Comparison of ENCODE assay signal across 1 cellular context in the genomic region with DNA sequence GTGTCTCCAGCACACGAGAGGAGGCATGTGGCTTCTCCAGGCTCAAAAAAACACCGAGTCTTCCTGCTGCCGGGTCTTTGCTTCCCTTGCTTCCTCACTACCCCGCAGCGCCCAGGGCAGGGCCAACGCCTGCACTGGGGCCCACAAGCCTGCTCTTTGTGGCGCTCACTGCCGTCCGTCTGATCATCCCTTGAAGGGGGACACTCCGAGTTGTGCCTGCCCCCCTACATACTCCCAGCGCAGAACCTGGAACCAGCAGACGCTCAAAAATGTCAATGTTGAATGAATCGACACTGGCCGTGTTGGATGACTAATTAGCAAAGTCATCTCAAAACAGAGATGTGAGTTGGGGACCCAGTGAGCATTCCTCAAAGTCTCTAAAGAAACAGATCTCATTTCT.
TF ChIP-seq lines count a peak whose summit lies in the region.

No MANE protein-coding gene starts in this region.

TF ChIP-seq in HepG2, 621 proteins besides CTCF, POLR2A, EP300 and RAD21:
- TF ChIP-seq, protein P1, sequence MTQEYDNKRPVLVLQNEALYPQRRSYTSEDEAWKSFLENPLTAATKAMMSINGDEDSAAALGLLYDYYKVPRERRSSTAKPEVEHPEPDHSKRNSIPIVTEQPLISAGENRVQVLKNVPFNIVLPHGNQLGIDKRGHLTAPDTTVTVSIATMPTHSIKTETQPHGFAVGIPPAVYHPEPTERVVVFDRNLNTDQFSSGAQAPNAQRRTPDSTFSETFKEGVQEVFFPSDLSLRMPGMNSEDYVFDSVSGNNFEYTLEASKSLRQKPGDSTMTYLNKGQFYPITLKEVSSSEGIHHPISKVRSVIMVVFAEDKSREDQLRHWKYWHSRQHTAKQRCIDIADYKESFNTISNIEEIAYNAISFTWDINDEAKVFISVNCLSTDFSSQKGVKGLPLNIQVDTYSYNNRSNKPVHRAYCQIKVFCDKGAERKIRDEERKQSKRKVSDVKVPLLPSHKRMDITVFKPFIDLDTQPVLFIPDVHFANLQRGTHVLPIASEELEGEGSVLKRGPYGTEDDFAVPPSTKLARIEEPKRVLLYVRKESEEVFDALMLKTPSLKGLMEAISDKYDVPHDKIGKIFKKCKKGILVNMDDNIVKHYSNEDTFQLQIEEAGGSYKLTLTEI (CRISPR knock-in tag; conservative IDR thresholded peaks at IDR 0.05): no peak
- TF ChIP-seq ZFX (CRISPR knock-in tag; IDR thresholded peaks at IDR 0.05; ENCODE audit: low read depth) (no peak), FLYWCH1 (CRISPR knock-in tag; IDR thresholded peaks at IDR 0.05) (no peak), ZNF782 (CRISPR knock-in tag; IDR thresholded peaks at IDR 0.05; ENCODE audit: borderline replicate concordance) (no peak), PHB2 (IDR thresholded peaks at IDR 0.05; ENCODE audit: partially characterized antibody) (no peak), ZNF350 (CRISPR knock-in tag; IDR thresholded peaks at IDR 0.05; ENCODE audit: borderline replicate concordance, low read depth) (no peak), DPF2 (CRISPR knock-in tag; IDR thresholded peaks at IDR 0.05; ENCODE audit: borderline replicate concordance, low read depth) (no peak), XBP1 (CRISPR knock-in tag; IDR thresholded peaks at IDR 0.05) (no peak), NCOA2 (CRISPR knock-in tag; IDR thresholded peaks at IDR 0.05) (no peak), SALL2 (CRISPR knock-in tag; IDR thresholded peaks at IDR 0.05) (no peak), CEBPG (CRISPR knock-in tag; IDR thresholded peaks at IDR 0.05) (no peak), RARA (CRISPR knock-in tag; IDR thresholded peaks at IDR 0.05) (no peak), ZNF329 (CRISPR knock-in tag; IDR thresholded peaks at IDR 0.05; ENCODE audit: low read depth) (no peak)
- TF ChIP-seq, protein P2, sequence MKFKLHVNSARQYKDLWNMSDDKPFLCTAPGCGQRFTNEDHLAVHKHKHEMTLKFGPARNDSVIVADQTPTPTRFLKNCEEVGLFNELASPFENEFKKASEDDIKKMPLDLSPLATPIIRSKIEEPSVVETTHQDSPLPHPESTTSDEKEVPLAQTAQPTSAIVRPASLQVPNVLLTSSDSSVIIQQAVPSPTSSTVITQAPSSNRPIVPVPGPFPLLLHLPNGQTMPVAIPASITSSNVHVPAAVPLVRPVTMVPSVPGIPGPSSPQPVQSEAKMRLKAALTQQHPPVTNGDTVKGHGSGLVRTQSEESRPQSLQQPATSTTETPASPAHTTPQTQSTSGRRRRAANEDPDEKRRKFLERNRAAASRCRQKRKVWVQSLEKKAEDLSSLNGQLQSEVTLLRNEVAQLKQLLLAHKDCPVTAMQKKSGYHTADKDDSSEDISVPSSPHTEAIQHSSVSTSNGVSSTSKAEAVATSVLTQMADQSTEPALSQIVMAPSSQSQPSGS (CRISPR knock-in tag; IDR thresholded peaks at IDR 0.05): no peak
- TF ChIP-seq, protein P3, sequence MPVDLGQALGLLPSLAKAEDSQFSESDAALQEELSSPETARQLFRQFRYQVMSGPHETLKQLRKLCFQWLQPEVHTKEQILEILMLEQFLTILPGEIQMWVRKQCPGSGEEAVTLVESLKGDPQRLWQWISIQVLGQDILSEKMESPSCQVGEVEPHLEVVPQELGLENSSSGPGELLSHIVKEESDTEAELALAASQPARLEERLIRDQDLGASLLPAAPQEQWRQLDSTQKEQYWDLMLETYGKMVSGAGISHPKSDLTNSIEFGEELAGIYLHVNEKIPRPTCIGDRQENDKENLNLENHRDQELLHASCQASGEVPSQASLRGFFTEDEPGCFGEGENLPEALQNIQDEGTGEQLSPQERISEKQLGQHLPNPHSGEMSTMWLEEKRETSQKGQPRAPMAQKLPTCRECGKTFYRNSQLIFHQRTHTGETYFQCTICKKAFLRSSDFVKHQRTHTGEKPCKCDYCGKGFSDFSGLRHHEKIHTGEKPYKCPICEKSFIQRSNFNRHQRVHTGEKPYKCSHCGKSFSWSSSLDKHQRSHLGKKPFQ (CRISPR knock-in tag; IDR thresholded peaks at IDR 0.05; ENCODE audit: insufficient replicate concordance): no peak
- TF ChIP-seq, protein P4, sequence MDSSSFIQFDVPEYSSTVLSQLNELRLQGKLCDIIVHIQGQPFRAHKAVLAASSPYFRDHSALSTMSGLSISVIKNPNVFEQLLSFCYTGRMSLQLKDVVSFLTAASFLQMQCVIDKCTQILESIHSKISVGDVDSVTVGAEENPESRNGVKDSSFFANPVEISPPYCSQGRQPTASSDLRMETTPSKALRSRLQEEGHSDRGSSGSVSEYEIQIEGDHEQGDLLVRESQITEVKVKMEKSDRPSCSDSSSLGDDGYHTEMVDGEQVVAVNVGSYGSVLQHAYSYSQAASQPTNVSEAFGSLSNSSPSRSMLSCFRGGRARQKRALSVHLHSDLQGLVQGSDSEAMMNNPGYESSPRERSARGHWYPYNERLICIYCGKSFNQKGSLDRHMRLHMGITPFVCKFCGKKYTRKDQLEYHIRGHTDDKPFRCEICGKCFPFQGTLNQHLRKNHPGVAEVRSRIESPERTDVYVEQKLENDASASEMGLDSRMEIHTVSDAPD (CRISPR knock-in tag; IDR thresholded peaks at IDR 0.05): no peak
- TF ChIP-seq, protein P5, sequence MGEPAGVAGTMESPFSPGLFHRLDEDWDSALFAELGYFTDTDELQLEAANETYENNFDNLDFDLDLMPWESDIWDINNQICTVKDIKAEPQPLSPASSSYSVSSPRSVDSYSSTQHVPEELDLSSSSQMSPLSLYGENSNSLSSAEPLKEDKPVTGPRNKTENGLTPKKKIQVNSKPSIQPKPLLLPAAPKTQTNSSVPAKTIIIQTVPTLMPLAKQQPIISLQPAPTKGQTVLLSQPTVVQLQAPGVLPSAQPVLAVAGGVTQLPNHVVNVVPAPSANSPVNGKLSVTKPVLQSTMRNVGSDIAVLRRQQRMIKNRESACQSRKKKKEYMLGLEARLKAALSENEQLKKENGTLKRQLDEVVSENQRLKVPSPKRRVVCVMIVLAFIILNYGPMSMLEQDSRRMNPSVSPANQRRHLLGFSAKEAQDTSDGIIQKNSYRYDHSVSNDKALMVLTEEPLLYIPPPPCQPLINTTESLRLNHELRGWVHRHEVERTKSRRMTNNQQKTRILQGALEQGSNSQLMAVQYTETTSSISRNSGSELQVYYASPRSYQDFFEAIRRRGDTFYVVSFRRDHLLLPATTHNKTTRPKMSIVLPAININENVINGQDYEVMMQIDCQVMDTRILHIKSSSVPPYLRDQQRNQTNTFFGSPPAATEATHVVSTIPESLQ (CRISPR knock-in tag; conservative IDR thresholded peaks at IDR 0.05): no peak
- TF ChIP-seq, protein P6, sequence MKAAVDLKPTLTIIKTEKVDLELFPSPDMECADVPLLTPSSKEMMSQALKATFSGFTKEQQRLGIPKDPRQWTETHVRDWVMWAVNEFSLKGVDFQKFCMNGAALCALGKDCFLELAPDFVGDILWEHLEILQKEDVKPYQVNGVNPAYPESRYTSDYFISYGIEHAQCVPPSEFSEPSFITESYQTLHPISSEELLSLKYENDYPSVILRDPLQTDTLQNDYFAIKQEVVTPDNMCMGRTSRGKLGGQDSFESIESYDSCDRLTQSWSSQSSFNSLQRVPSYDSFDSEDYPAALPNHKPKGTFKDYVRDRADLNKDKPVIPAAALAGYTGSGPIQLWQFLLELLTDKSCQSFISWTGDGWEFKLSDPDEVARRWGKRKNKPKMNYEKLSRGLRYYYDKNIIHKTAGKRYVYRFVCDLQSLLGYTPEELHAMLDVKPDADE (CRISPR knock-in tag; IDR thresholded peaks at IDR 0.05): no peak
